Comparison of ENCODE assay signal across 9 cellular contexts in genomic region chr14:58167057-58167456, GRCh38. TPM values are rescaled to one million over a fixed set of nuclear protein-coding genes. Genes with fewer than 3 reads are reported as not detected.
"Had no signal": no experiment of that assay in that cellular context is flagged by ENCODE, and none has a peak within 500 bp of the region (broad histone marks: within the 10 kb centered on the region; RNA-seq: fewer than 3 reads in every experiment).

No MANE protein-coding gene starts in this region.

- H3K27ac ChIP-seq: adrenal gland, breast epithelium, esophagus muscularis mucosa, thyroid gland had no signal

- H3K36me3 ChIP-seq: adrenal gland, breast epithelium, esophagus muscularis mucosa, thyroid gland had no signal

- H3K9me3 ChIP-seq: adrenal gland, breast epithelium, esophagus muscularis mucosa, thyroid gland had no signal

- H3K4me1 ChIP-seq: breast epithelium had no signal

- H3K27me3 ChIP-seq: adrenal gland, breast epithelium, esophagus muscularis mucosa, thyroid gland had no signal

- H3K4me3 ChIP-seq: adrenal gland, breast epithelium, esophagus muscularis mucosa, lung, thyroid gland had no signal

- ATAC-seq: activated CD4-positive, CD25-positive, alpha-beta regulatory T cell treated with anti-CD3 and anti-CD28 coated beads, Interleukin-2, amount 50 U/mL, for 24 hours; natural killer cell treated with Interleukin-12 subunit alpha and Interleukin-12 subunit beta and Interleukin-15 and Interleukin-18, amount 100 ng/mL, for 72 hours had no signal

RNA-seq across cellular contexts. Expression of gene ARMH4, which starts 15.0 kb away (rescaled TPM):
- total RNA-seq: activated CD8-positive, alpha-beta T cell treated with anti-CD3 and anti-CD28 coated beads, Interleukin-2, amount 10 ng/mL, durations not matched to agents 7 days and 5 days; activated T-cell treated with anti-CD3 and anti-CD28 coated beads, Interleukin-2, amount 50 U/mL, for 4 hours; natural killer cell treated with Interleukin-12 subunit alpha and Interleukin-12 subunit beta and Interleukin-15 and Interleukin-18, amount 100 ng/mL, for 72 hours had no signal
